In the genomic region with DNA sequence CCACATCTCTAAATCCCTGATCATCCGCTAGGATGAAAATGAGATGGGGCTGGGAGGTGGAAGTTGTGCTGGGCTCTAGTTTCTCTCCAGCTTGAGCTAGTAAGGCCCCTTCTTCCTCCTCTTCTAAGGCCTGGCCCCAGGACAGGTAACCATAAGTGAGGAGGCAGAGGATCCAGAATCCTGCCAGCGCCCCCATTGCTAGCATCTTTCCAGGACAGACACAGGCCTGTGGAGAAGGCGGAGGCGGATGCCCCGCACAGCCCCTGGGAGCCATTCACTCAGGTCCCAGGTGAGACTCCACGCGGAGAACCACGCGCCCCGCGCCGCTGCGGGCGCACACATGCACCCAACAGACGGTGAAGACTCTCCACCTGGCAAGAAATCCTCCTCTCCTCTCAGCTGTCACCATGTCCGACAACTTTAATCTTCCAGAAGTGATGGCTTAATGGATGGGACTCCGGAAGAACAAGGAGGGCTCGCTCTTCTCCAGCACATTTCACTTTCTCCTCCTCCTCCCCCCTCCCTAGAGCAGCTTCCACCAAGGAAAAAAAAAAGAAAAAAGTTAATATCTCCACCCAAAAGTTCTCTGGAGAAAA, we compare ENCODE assay signal across 8 cellular contexts. TPM values are rescaled to one million over a fixed set of nuclear protein-coding genes. Genes with fewer than 3 reads are reported as not detected.
DNase-seq lines count a peak whose midpoint lies in the region; ATAC-seq and TF ChIP-seq lines count a peak whose summit lies in the region.

No MANE protein-coding gene starts in this region.

- H3K4me3 Mint-ChIP-seq in natural killer cell treated with Interleukin-12 subunit alpha and Interleukin-12 subunit beta and Interleukin-15 and Interleukin-18, amount 100 ng/mL, for 72 hours, result peak overlapping the region; percentile 78

- H3K36me3 ChIP-seq in BE2C, result no peaks in the 10 kb centered on the region
- H3K36me3 ChIP-seq in PC-9 (ENCODE audit: low read depth), result no peaks in the 10 kb centered on the region

- no peak for ATAC-seq in natural killer cell treated with Interleukin-12 subunit alpha and Interleukin-12 subunit beta and Interleukin-15 and Interleukin-18, amount 100 ng/mL, for 72 hours
- ATAC-seq in GM18867 (IDR thresholded peaks at IDR 0.05; ENCODE audit: unreplicated experiment), result no peak

- no TSS peak for BruUV-seq in PC-9 (replicated peaks; lab: Mats Ljungman, UMichigan)

- H3K4me1 Mint-ChIP-seq in natural killer cell treated with Interleukin-12 subunit alpha and Interleukin-12 subunit beta and Interleukin-15 and Interleukin-18, amount 100 ng/mL, for 72 hours (ENCODE audit: low read depth in 2 of 2), result peaks cover 13 to 15% of the 10 kb centered on the region in 2 donors

- peaks cover 8% of the 10 kb centered on the region for H3K36me3 Mint-ChIP-seq in natural killer cell treated with Interleukin-12 subunit alpha and Interleukin-12 subunit beta and Interleukin-15 and Interleukin-18, amount 100 ng/mL, for 72 hours

- CTCF ChIA-PET in PC-9 (lab: Charles Lee), result no interaction called here

- no peak overlapping the region for H3K27ac Mint-ChIP-seq in natural killer cell treated with Interleukin-12 subunit alpha and Interleukin-12 subunit beta and Interleukin-15 and Interleukin-18, amount 100 ng/mL, for 72 hours

- H3K9me2 ChIP-seq in PC-9 (ENCODE audit: insufficient read depth), result no peaks in the 10 kb centered on the region

- POLR2A ChIA-PET in PC-9 (lab: Charles Lee; ENCODE audit: unreplicated experiment), result no interaction called here

- H3K4me3 ChIP-seq in BE2C (ENCODE audit: low read depth, low read length) (peak overlapping the region; percentile 85), PC-9 (no peak overlapping the region)

- intact Hi-C loops in PC-9 (cut with micrococcal nuclease; ENCODE audit: unreplicated experiment), result no loop called here

- H3K27me3 ChIP-seq in BE2C (no peaks in the 10 kb centered on the region), PC-9 (ENCODE audit: insufficient read depth, low read depth) (no peaks in the 10 kb centered on the region)

- peak overlapping the region; percentile 78 for H3K4me2 ChIP-seq in PC-9

- H3K27me3 Mint-ChIP-seq in natural killer cell treated with Interleukin-12 subunit alpha and Interleukin-12 subunit beta and Interleukin-15 and Interleukin-18, amount 100 ng/mL, for 72 hours, result peaks cover 14 to 38% of the 10 kb centered on the region in 2 donors

- H4K20me1 ChIP-seq in PC-9 (ENCODE audit: insufficient read depth), result no peaks in the 10 kb centered on the region

- H3K4me1 ChIP-seq in BE2C (no peaks in the 10 kb centered on the region), PC-9 (replicated peaks; ENCODE audit: insufficient read depth) (no peaks in the 10 kb centered on the region)

- H3F3A ChIP-seq in PC-9 (ENCODE audit: insufficient read depth, low read depth), result no peaks in the 10 kb centered on the region

- peak overlapping the region; percentile 78; the same call in 1 of the 2 replicates for H2AFZ ChIP-seq in PC-9

- TF ChIP-seq CTCF in BE2C (IDR thresholded peaks at IDR 0.05; ENCODE audit: low read depth, low read length), result no peak
- TF ChIP-seq CTCF in PC-9 (conservative IDR thresholded peaks at IDR 0.05), result no peak

- DNase-seq in BE2C (no peak), PC-9 (no peak), epithelial cell of prostate (ENCODE audit: low read depth, low spot score) (no peak), NCI-H2227 (lab: John Stamatoyannopoulos, UW; ENCODE audit: unreplicated experiment) (no peak), epidermal melanocyte (ENCODE audit: insufficient read length, low spot score) (no peak), mucosa of gallbladder (ENCODE audit: low spot score) (no peak)
- no peak for DNase-seq in natural killer cell treated with Interleukin-12 subunit alpha and Interleukin-12 subunit beta and Interleukin-15 and Interleukin-18, amount 100 ng/mL, for 72 hours (ENCODE audit: low spot score)

- no peaks in the 10 kb centered on the region for H3K9me3 ChIP-seq in BE2C
- no peaks in the 10 kb centered on the region for H3K9me3 ChIP-seq in PC-9 (ENCODE audit: insufficient read depth, low read depth)

- no peaks in the 10 kb centered on the region for H3K79me2 ChIP-seq in PC-9 (ENCODE audit: low read depth)

- H3K9me3 Mint-ChIP-seq in natural killer cell treated with Interleukin-12 subunit alpha and Interleukin-12 subunit beta and Interleukin-15 and Interleukin-18, amount 100 ng/mL, for 72 hours, result peaks cover under 1% of the 10 kb centered on the region

- H3K27ac ChIP-seq in PC-9, result no peak overlapping the region
- H3K27ac ChIP-seq in epithelial cell of prostate, result peak overlapping the region; percentile 82

RNA-seq across cellular contexts. Expression of gene ARSJ, which starts 0.8 kb away (rescaled TPM):
- 2.4 TPM for polyA plus RNA-seq in BE2C (2012; ENCODE audit: insufficient read depth, insufficient read length, low read depth)
- 0.55 and 1.3 TPM in 2 replicates for total RNA-seq in PC-9 (2021)
- total RNA-seq in natural killer cell treated with Interleukin-12 subunit alpha and Interleukin-12 subunit beta and Interleukin-15 and Interleukin-18, amount 100 ng/mL, for 72 hours, result under 1 TPM in 1 of 2 donors, not detected in 1; 0.24 TPM
- 21.6 TPM for total RNA-seq in mucosa of gallbladder
